ENCODE assay signal across 2 cellular contexts in the genomic region with DNA sequence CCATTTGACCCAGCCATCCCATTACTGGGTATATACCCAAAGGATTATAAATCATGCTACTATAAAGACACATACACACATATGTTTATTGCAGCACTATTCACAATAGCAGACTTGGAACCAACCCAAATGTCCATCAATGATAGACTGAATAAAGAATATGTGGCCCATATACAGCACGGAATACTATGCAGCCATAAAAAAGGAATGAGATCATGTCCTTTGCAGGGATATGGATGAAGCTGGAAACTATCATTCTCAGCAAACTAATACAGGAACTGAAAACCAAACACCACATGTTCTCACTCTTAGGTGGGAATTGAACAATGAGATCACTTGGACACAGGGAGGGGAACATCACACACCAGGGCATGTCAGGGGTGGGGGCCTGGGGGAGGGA. TPM values are rescaled to one million over a fixed set of nuclear protein-coding genes. Genes with fewer than 3 reads are reported as not detected.
"Had no signal": no experiment of that assay in that cellular context is flagged by ENCODE, and none has a peak within 500 bp of the region (broad histone marks: within the 10 kb centered on the region; RNA-seq: fewer than 3 reads in every experiment).

No MANE protein-coding gene starts in this region.

RNA-seq across cellular contexts. Expression of gene SYT13, which starts 36.8 kb away (rescaled TPM):
- total RNA-seq: IMR-90 had no signal
- polyA plus RNA-seq: IgD-negative memory B cell, IMR-90 had no signal
